Comparison of ENCODE assay signal across 9 cellular contexts in genomic region chr13:106083620-106084350, GRCh38.
DNase-seq lines count a peak whose midpoint lies in the region; ATAC-seq, FAIRE-seq and TF ChIP-seq lines count a peak whose summit lies in the region.
"Had no signal": no experiment of that assay in that cellular context is flagged by ENCODE, and none has a peak within 500 bp of the region (broad histone marks: within the 10 kb centered on the region; RNA-seq: fewer than 3 reads in every experiment).

No MANE protein-coding gene starts in this region.

- no peaks in the 10 kb centered on the region for H3K79me2 ChIP-seq in GM12878 (ENCODE audit: control insufficient read depth, insufficient read depth, low read length)

- ATAC-seq in heart right ventricle (peak in 4 of 8 donors; percentile 47 to 67 (median 60)), left ventricle myocardium superior (no peak), HG03442 (IDR thresholded peaks at IDR 0.05; ENCODE audit: unreplicated experiment) (peak; percentile 73), GM12878 (peak; percentile 93), right lobe of liver (peak; percentile 45 to 83 (median 56)), GM18867 (IDR thresholded peaks at IDR 0.05; ENCODE audit: unreplicated experiment) (no peak)

- RAD21 ChIA-PET in GM12878 (lab: Charles Lee; ENCODE audit: unreplicated experiment) = interaction anchor here (0.9 to 1.8 kb wide), 5 partner anchors 10 to 452 kb away, joined by 3 to 5 read pairs (median 4); no protein-coding TSS in a partner anchor

- no peak for TF ChIP-seq POLR2A in GM12878 (IDR thresholded peaks at IDR 0.05; ENCODE audit: low read depth, low read length)
- no peak for TF ChIP-seq POLR2A in right lobe of liver (IDR thresholded peaks at IDR 0.05)

- H3K4me1 ChIP-seq in heart right ventricle (no peaks in the 10 kb centered on the region), GM12878 (ENCODE audit: control insufficient read depth, insufficient read depth, low read length) (no peaks in the 10 kb centered on the region), right lobe of liver (peaks cover 0 to 8% (median 2%) of the 10 kb centered on the region in 4 donors)

- peak; percentile 23 to 76 (median 61) for TF ChIP-seq CTCF in heart right ventricle (IDR thresholded peaks at IDR 0.05)
- peak; percentile 45 to 85 (median 62); a peak in 5 of 6 replicates for TF ChIP-seq CTCF in GM12878 (IDR thresholded peaks at IDR 0.05 in 2 of 3, conservative IDR thresholded peaks at IDR 0.05 in 1 of 3; ENCODE audit: control insufficient read depth in 2 of 3, extremely low read depth in 1 of 3, insufficient read depth in 1 of 3, low read depth in 3 of 3, low read length in 3 of 3)
- peak; percentile 13 to 48 (median 44) for TF ChIP-seq CTCF in right lobe of liver (IDR thresholded peaks at IDR 0.05)

- FAIRE-seq in GM12878 (lab: Jason Lieb, UNC) = no peak

- H3K9me3 ChIP-seq in heart right ventricle (peaks cover 0 to 7% (median 0%) of the 10 kb centered on the region in 11 donors), GM12878 (replicated peaks; ENCODE audit: control insufficient read depth, insufficient read depth, low read length) (no peaks in the 10 kb centered on the region), right lobe of liver (no peaks in the 10 kb centered on the region)

- POLR2A ChIA-PET in GM12878 (lab: Charles Lee) = interaction anchor here (0.6 kb wide), 1 partner anchor 259 kb away, joined by 3 read pairs; no protein-coding TSS in a partner anchor

- 50 to 67% methylated on average over 3 of the region's 3 CpGs for WGBS in heart right ventricle, 2 donors
- WGBS in GM12878 (ENCODE audit: insufficient coverage, insufficient replicate concordance, low lambda C conversion rate, missing lambda C conversion rate) = 8% methylated on average over 3 of the region's 3 CpGs
- WGBS in right lobe of liver (ENCODE audit: insufficient coverage, low coverage, low lambda C conversion rate, missing lambda C conversion rate) = 26% methylated on average over 3 of the region's 3 CpGs

- BruUV-seq in GM12878 (replicated peaks; lab: Mats Ljungman, UMichigan) = no TSS peak

- H2AFZ ChIP-seq in GM12878 (ENCODE audit: control insufficient read depth, low read depth, low read length) = no peak overlapping the region

- intact Hi-C loops in heart right ventricle (cut with DNase I) (loop anchor here in 9 of 10 donors (5.0 to 10.0 kb wide), 6 partner anchors 439 to 1041 kb away; partner anchors contain the start of gene EFNB2 (in 2 of the 9)), left ventricle myocardium superior (cut with micrococcal nuclease) (no loop called here), GM12878 (cut with micrococcal nuclease; ENCODE audit: unreplicated experiment) (loop anchor here (1.0 to 2.0 kb wide), 2 partner anchors 453 to 535 kb away; no protein-coding TSS in a partner anchor), right lobe of liver (cut with DNase I) (no loop called here)

- SMC1A ChIA-PET in GM12878 (lab: Charles Lee; ENCODE audit: uncharacterized antibody, unreplicated experiment) = interaction anchor here (0.6 to 2.8 kb wide), 10 partner anchors 11 to 536 kb away, joined by 3 to 9 read pairs (median 4); no protein-coding TSS in a partner anchor

- CTCF ChIA-PET in GM12878 (lab: Yijun Ruan, JAX) = interaction anchor here (0.8 to 5.1 kb wide), 9 partner anchors 10 to 845 kb away, joined by 3 to 40 read pairs (median 4); partner anchors contain the start of gene EFNB2

- TF ChIP-seq RAD21 in GM12878 (IDR thresholded peaks at IDR 0.05; ENCODE audit: insufficient read depth, low read depth, low read length) = peak; percentile 76

- TF ChIP-seq EP300 in GM12878 (IDR thresholded peaks at IDR 0.05; ENCODE audit: borderline replicate concordance in 1 of 2, control insufficient read depth in 1 of 2, low read depth in 2 of 2, low read length in 2 of 2) = no peak

- no peak overlapping the region for H3K4me2 ChIP-seq in GM12878 (ENCODE audit: control insufficient read depth, insufficient read depth)

- H3K36me3 ChIP-seq in heart right ventricle (no peaks in the 10 kb centered on the region), GM12878 (ENCODE audit: control insufficient read depth in 2 of 2, insufficient read depth in 2 of 2, low read length in 1 of 2) (no peaks in the 10 kb centered on the region), right lobe of liver (no peaks in the 10 kb centered on the region)

- H3K27ac ChIP-seq in heart right ventricle = no peak overlapping the region
- no peak overlapping the region for H3K27ac ChIP-seq in GM12878 (ENCODE audit: control insufficient read depth, insufficient read depth)
- no peak overlapping the region for H3K27ac ChIP-seq in right lobe of liver

- no peak overlapping the region for H3K9ac ChIP-seq in GM12878 (ENCODE audit: control insufficient read depth, insufficient read depth, low read length)

- no peaks in the 10 kb centered on the region for H3K27me3 ChIP-seq in heart right ventricle
- no peaks in the 10 kb centered on the region for H3K27me3 ChIP-seq in GM12878 (replicated peaks in 1 of 2; ENCODE audit: control insufficient read depth in 2 of 2, insufficient read depth in 2 of 2, low read length in 1 of 2)
- no peaks in the 10 kb centered on the region for H3K27me3 ChIP-seq in right lobe of liver

- in situ Hi-C loops in GM12878 (cut with MboI) = loop anchor here (5.0 kb wide), 1 partner anchor 454 kb away; the partner anchor contains the start of gene EFNB2

- peak in 1 of 2 donors; percentile 32 for DNase-seq in heart right ventricle
- no peak for DNase-seq in left ventricle myocardium superior
- DNase-seq in GM12878 (ENCODE audit: low read depth, low spot score) = no peak
- no peak for DNase-seq in right lobe of liver
- no peak for DNase-seq in HuH-7.5 (ENCODE audit: low spot score)
- DNase-seq in NCI-H774 (lab: John Stamatoyannopoulos, UW) = no peak
- DNase-seq: activated naive CD8-positive, alpha-beta T cell treated with anti-CD3 and anti-CD28 coated beads, Interleukin-2, amount 10 ng/mL, durations not matched to agents 7 days and 5 days had no signal

- no peak overlapping the region for H3K4me3 ChIP-seq in heart right ventricle
- H3K4me3 ChIP-seq in GM12878 = no peak overlapping the region
- H3K4me3 ChIP-seq in right lobe of liver = no peak overlapping the region

- no peaks in the 10 kb centered on the region for H4K20me1 ChIP-seq in GM12878 (ENCODE audit: control insufficient read depth, insufficient read depth)

TF ChIP-seq in GM12878, 131 proteins besides CTCF, POLR2A, EP300 and RAD21 (continues in another document):
- TF ChIP-seq NRF1 (conservative IDR thresholded peaks at IDR 0.05; ENCODE audit: low read depth, low read length) = no peak
- no peak for TF ChIP-seq CHD2 (IDR thresholded peaks at IDR 0.05; ENCODE audit: borderline replicate concordance, low read depth, low read length)
- no peak for TF ChIP-seq ZNF592 (IDR thresholded peaks at IDR 0.05)
- no peak for TF ChIP-seq PAX8 (IDR thresholded peaks at IDR 0.05)
- no peak for TF ChIP-seq SREBF1 (IDR thresholded peaks at IDR 0.05; ENCODE audit: low read length)
- no peak for TF ChIP-seq WRNIP1 (IDR thresholded peaks at IDR 0.05; ENCODE audit: borderline replicate concordance, low read depth, low read length)

Comparison
In these comparisons a context has a peak if more than half of its experiments do, and no peak if none do; other contexts are left out.
1. intact Hi-C loops: an anchor here in heart right ventricle (5.0 to 10.0 kb wide) and GM12878 (1.0 to 2.0 kb wide); none called in left ventricle myocardium superior and right lobe of liver.
2. ATAC-seq: peak in HG03442 (single experiment), GM12878 (single experiment) and right lobe of liver (4 of 4); none in left ventricle myocardium superior (single experiment) and GM18867 (single experiment).
3. Peak in every context shown above with its lines, with median percentiles within 50 percentile points of each other: CTCF ChIP-seq.